Comparison of ENCODE assay signal across 28 cellular contexts in genomic region chr22:47453049-47453448, GRCh38.
"Had no signal": no experiment of that assay in that cellular context is flagged by ENCODE, and none has a peak within 500 bp of the region (broad histone marks: within the 10 kb centered on the region; RNA-seq: fewer than 3 reads in every experiment).

No MANE protein-coding gene starts in this region.

- H2AFZ ChIP-seq: parathyroid adenoma had no signal

- DNase-seq: naive thymus-derived CD8-positive, alpha-beta T cell; nephron progenitor cell; nucleus accumbens; ovary; posterior cingulate gyrus; psoas muscle; right cardiac atrium; right lobe of liver; sigmoid colon; small intestine; spleen; stimulated activated CD4-positive, alpha-beta T cell treated with anti-CD3 and anti-CD28 coated beads, Interleukin-12 subunit alpha, Interleukin-12 subunit beta, amount 100 ng/mL, for 4 hours; stimulated activated CD4-positive, alpha-beta T cell treated with anti-CD3 and anti-CD28 coated beads, Interleukin-1b, Interleukin-23, amount 100 ng/mL, for 48 hours; stimulated activated CD4-positive, alpha-beta T cell treated with anti-CD3 and anti-CD28 coated beads, Interleukin-4, amount 100 ng/mL, for 1 hour; stimulated activated CD4-positive, alpha-beta T cell treated with anti-CD3 and anti-CD28 coated beads, Interleukin-4, amount 100 ng/mL, for 4 hours; stimulated activated CD8-positive, alpha-beta memory T cell treated with anti-CD3 and anti-CD28 coated beads, Interleukin-4, amount 100 ng/mL, for 48 hours; stimulated activated naive CD4-positive, alpha-beta T cell; stimulated activated naive CD8-positive, alpha-beta T cell treated with anti-CD3 and anti-CD28 coated beads, Interleukin-15, amount 100 ng/mL, for 72 hours; stimulated activated naive CD8-positive, alpha-beta T cell treated with anti-CD3 and anti-CD28 coated beads, Interleukin-15, Interleukin-2, amounts not matched to agents 100 U/mL and 50 U/mL, for 24 hours; substantia nigra; testis; tibial artery; transverse colon; upper lobe of right lung; uterus had no signal

- H3K4me3 ChIP-seq: ovary, psoas muscle, right lobe of liver, sigmoid colon, spleen, suprapubic skin, testis, tibial artery, transverse colon, upper lobe of right lung, uterus had no signal

- H3K79me2 ChIP-seq: parathyroid adenoma had no signal

- H3K36me3 ChIP-seq: neutrophil, ovary, right lobe of liver, sigmoid colon, spleen, suprapubic skin, tibial artery, transverse colon, upper lobe of right lung, uterus had no signal

- H3K9ac ChIP-seq: parathyroid adenoma had no signal

- H3K9me3 ChIP-seq: neutrophil, ovary, right lobe of liver, testis, transverse colon, uterus had no signal

- H3K4me1 ChIP-seq: parathyroid adenoma, psoas muscle, right lobe of liver, spleen, suprapubic skin, testis, tibial artery, transverse colon, upper lobe of right lung, uterus had no signal

- H3K27ac ChIP-seq: neutrophil, ovary, parathyroid adenoma, psoas muscle, right lobe of liver, sigmoid colon, spleen, suprapubic skin, testis, tibial artery, transverse colon, upper lobe of right lung, uterus had no signal

- H3K27me3 ChIP-seq: neutrophil, ovary, right lobe of liver, testis, transverse colon, upper lobe of right lung, uterus had no signal
